ENCODE assay signal across 1 cellular context in the genomic region with DNA sequence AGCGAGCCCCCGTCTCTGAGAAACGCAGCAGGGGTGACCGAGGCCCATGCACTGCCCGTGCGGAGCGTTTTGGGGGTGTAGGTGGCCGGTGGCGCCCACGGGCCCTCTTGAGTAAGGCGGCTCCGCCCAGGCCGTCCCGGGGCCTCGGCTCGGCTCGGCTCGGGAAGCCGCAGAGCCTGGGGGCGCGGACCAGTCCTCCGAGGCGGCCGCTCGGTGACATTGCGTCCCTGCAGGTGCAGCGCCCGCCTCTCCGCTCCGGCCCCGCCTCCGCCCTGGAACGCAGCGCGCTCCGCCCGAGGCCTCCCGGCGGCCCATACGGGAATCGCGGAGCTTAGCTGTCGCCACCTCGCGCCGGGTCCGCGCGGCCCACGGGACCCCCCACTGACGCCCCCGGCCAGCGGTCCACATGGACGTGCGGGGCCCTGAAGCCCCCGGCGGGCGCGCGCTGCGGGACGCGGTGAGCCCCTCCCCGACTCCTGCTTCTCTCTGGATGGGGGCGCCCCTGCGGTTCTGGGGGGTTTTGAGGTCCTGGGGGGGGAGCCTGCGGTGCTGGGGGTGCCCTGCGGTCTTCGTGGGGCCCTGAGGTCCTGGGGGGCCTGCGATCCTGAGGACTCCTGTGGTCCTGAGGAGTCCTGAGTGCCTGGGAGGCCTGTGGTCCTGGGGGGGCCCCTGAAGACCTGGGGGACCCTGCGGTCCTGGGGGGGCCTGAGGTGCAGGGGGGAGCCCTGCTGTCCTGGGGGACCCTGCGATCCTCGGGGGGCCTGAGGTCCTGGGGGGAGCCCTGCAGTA.
TF ChIP-seq lines count a peak whose summit lies in the region.

A gene (plus strand): TSS at position 314 of the 789 bp plus-strand sequence. CDS start 93 bp downstream, at position 407.

TF ChIP-seq in HEK293, 187 proteins besides CTCF, POLR2A, EP300 and RAD21 (continued from another document):
- TF ChIP-seq, protein P1, sequence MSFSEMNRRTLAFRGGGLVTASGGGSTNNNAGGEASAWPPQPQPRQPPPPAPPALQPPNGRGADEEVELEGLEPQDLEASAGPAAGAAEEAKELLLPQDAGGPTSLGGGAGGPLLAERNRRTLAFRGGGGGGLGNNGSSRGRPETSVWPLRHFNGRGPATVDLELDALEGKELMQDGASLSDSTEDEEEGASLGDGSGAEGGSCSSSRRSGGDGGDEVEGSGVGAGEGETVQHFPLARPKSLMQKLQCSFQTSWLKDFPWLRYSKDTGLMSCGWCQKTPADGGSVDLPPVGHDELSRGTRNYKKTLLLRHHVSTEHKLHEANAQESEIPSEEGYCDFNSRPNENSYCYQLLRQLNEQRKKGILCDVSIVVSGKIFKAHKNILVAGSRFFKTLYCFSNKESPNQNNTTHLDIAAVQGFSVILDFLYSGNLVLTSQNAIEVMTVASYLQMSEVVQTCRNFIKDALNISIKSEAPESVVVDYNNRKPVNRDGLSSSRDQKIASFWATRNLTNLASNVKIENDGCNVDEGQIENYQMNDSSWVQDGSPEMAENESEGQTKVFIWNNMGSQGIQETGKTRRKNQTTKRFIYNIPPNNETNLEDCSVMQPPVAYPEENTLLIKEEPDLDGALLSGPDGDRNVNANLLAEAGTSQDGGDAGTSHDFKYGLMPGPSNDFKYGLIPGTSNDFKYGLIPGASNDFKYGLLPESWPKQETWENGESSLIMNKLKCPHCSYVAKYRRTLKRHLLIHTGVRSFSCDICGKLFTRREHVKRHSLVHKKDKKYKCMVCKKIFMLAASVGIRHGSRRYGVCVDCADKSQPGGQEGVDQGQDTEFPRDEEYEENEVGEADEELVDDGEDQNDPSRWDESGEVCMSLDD (tag by site-specific recombination; IDR thresholded peaks at IDR 0.05): peak; percentile 96
- no peak for TF ChIP-seq ZNF239 (tag by site-specific recombination; IDR thresholded peaks at IDR 0.05)
- TF ChIP-seq, protein P2, sequence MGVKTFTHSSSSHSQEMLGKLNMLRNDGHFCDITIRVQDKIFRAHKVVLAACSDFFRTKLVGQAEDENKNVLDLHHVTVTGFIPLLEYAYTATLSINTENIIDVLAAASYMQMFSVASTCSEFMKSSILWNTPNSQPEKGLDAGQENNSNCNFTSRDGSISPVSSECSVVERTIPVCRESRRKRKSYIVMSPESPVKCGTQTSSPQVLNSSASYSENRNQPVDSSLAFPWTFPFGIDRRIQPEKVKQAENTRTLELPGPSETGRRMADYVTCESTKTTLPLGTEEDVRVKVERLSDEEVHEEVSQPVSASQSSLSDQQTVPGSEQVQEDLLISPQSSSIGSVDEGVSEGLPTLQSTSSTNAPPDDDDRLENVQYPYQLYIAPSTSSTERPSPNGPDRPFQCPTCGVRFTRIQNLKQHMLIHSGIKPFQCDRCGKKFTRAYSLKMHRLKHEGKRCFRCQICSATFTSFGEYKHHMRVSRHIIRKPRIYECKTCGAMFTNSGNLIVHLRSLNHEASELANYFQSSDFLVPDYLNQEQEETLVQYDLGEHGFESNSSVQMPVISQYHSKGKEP (tag by site-specific recombination; IDR thresholded peaks at IDR 0.05): peak; percentile 60; the same call in 1 of the 2 replicates
- TF ChIP-seq, protein P3, sequence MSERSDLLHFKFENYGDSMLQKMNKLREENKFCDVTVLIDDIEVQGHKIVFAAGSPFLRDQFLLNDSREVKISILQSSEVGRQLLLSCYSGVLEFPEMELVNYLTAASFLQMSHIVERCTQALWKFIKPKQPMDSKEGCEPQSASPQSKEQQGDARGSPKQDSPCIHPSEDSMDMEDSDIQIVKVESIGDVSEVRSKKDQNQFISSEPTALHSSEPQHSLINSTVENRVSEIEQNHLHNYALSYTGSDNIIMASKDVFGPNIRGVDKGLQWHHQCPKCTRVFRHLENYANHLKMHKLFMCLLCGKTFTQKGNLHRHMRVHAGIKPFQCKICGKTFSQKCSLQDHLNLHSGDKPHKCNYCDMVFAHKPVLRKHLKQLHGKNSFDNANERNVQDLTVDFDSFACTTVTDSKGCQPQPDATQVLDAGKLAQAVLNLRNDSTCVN (tag by site-specific recombination; optimal IDR thresholded peaks at IDR 0.05): peak; percentile 73
- TF ChIP-seq GLIS2 (tag by site-specific recombination; IDR thresholded peaks at IDR 0.05): peak; percentile 94
- TF ChIP-seq ZNF626 (tag by site-specific recombination; IDR thresholded peaks at IDR 0.05): 0 out of 2 replicates have a peak, but pooled peaks have one; percentile 12
- no peak for TF ChIP-seq KLF8 (tag by site-specific recombination; IDR thresholded peaks at IDR 0.05)
- TF ChIP-seq, protein P4, sequence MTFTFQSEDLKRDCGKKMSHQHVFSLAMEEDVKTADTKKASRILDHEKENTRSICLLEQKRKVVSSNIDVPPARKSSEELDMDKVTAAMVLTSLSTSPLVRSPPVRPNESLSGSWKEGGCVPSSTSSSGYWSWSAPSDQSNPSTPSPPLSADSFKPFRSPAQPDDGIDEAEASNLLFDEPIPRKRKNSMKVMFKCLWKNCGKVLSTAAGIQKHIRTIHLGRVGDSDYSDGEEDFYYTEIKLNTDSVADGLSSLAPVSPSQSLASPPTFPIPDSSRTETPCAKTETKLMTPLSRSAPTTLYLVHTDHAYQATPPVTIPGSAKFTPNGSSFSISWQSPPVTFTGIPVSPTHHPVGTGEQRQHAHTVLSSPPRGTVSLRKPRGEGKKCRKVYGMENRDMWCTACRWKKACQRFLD (tag by site-specific recombination; IDR thresholded peaks at IDR 0.05): no peak
- TF ChIP-seq EGR2 (tag by site-specific recombination; IDR thresholded peaks at IDR 0.05; ENCODE audit: low read depth): peak; percentile 62
- TF ChIP-seq GLIS1 (tag by site-specific recombination; IDR thresholded peaks at IDR 0.05): peak; percentile 98
- 0 out of 2 replicates have a peak, but pooled peaks have one; percentile 15 for TF ChIP-seq KLF10 (tag by site-specific recombination; IDR thresholded peaks at IDR 0.05)
- TF ChIP-seq SP3 (tag by site-specific recombination; IDR thresholded peaks at IDR 0.05): peak; percentile 29; the same call in 1 of the 2 replicates
- no peak for TF ChIP-seq ZNF571 (tag by site-specific recombination; IDR thresholded peaks at IDR 0.05)
- peak; percentile 32; the same call in 1 of the 2 replicates for TF ChIP-seq SP2 (tag by site-specific recombination; IDR thresholded peaks at IDR 0.05)
- TF ChIP-seq ZNF561 (tag by site-specific recombination; IDR thresholded peaks at IDR 0.05; ENCODE audit: borderline replicate concordance): peak; percentile 28; the same call in 1 of the 2 replicates
- TF ChIP-seq ZNF121 (tag by site-specific recombination; IDR thresholded peaks at IDR 0.05): 0 out of 2 replicates have a peak, but pooled peaks have one; percentile 8
- TF ChIP-seq, protein P5, sequence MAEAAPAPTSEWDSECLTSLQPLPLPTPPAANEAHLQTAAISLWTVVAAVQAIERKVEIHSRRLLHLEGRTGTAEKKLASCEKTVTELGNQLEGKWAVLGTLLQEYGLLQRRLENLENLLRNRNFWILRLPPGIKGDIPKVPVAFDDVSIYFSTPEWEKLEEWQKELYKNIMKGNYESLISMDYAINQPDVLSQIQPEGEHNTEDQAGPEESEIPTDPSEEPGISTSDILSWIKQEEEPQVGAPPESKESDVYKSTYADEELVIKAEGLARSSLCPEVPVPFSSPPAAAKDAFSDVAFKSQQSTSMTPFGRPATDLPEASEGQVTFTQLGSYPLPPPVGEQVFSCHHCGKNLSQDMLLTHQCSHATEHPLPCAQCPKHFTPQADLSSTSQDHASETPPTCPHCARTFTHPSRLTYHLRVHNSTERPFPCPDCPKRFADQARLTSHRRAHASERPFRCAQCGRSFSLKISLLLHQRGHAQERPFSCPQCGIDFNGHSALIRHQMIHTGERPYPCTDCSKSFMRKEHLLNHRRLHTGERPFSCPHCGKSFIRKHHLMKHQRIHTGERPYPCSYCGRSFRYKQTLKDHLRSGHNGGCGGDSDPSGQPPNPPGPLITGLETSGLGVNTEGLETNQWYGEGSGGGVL (tag by site-specific recombination; IDR thresholded peaks at IDR 0.05): peak; percentile 36; the same call in 1 of the 2 replicates
- TF ChIP-seq ZBTB8A (tag by site-specific recombination; IDR thresholded peaks at IDR 0.05): no peak
- TF ChIP-seq, protein P6, sequence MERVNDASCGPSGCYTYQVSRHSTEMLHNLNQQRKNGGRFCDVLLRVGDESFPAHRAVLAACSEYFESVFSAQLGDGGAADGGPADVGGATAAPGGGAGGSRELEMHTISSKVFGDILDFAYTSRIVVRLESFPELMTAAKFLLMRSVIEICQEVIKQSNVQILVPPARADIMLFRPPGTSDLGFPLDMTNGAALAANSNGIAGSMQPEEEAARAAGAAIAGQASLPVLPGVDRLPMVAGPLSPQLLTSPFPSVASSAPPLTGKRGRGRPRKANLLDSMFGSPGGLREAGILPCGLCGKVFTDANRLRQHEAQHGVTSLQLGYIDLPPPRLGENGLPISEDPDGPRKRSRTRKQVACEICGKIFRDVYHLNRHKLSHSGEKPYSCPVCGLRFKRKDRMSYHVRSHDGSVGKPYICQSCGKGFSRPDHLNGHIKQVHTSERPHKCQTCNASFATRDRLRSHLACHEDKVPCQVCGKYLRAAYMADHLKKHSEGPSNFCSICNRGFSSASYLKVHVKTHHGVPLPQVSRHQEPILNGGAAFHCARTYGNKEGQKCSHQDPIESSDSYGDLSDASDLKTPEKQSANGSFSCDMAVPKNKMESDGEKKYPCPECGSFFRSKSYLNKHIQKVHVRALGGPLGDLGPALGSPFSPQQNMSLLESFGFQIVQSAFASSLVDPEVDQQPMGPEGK (tag by site-specific recombination; IDR thresholded peaks at IDR 0.05): peak; percentile 37; the same call in 1 of the 2 replicates
- TF ChIP-seq ZIC2 (tag by site-specific recombination; IDR thresholded peaks at IDR 0.05): peak; percentile 81
- TF ChIP-seq KLF9 (tag by site-specific recombination; IDR thresholded peaks at IDR 0.05; ENCODE audit: low read depth): peak; percentile 35; the same call in 1 of the 2 replicates
- TF ChIP-seq ZBTB1 (tag by site-specific recombination; IDR thresholded peaks at IDR 0.05): no peak
- TF ChIP-seq ZNF660 (tag by site-specific recombination; IDR thresholded peaks at IDR 0.05): 0 out of 2 replicates have a peak, but pooled peaks have one; percentile 42
- TF ChIP-seq ZFHX2 (tag by site-specific recombination; conservative IDR thresholded peaks at IDR 0.05): peak; percentile 88
- TF ChIP-seq ZEB2 (tag by site-specific recombination; IDR thresholded peaks at IDR 0.05): no peak
- no peak for TF ChIP-seq ZNF837 (tag by site-specific recombination; IDR thresholded peaks at IDR 0.05)
- peak; percentile 17; the same call in 1 of the 2 replicates for TF ChIP-seq KLF1 (tag by site-specific recombination; IDR thresholded peaks at IDR 0.05)
- TF ChIP-seq ZNF335 (tag by site-specific recombination; conservative IDR thresholded peaks at IDR 0.05): peak; percentile 91
- no peak for TF ChIP-seq ZBTB21 (tag by site-specific recombination; IDR thresholded peaks at IDR 0.05)
- TF ChIP-seq ZNF621 (tag by site-specific recombination; IDR thresholded peaks at IDR 0.05): no peak
- no peak for TF ChIP-seq ZNF48 (tag by site-specific recombination; IDR thresholded peaks at IDR 0.05)
- TF ChIP-seq ZSCAN30 (tag by site-specific recombination; IDR thresholded peaks at IDR 0.05): peak; percentile 46; the same call in 1 of the 2 replicates
TF ChIP-seq in HEK293: peak in this region for 21.
